In the genomic region with DNA sequence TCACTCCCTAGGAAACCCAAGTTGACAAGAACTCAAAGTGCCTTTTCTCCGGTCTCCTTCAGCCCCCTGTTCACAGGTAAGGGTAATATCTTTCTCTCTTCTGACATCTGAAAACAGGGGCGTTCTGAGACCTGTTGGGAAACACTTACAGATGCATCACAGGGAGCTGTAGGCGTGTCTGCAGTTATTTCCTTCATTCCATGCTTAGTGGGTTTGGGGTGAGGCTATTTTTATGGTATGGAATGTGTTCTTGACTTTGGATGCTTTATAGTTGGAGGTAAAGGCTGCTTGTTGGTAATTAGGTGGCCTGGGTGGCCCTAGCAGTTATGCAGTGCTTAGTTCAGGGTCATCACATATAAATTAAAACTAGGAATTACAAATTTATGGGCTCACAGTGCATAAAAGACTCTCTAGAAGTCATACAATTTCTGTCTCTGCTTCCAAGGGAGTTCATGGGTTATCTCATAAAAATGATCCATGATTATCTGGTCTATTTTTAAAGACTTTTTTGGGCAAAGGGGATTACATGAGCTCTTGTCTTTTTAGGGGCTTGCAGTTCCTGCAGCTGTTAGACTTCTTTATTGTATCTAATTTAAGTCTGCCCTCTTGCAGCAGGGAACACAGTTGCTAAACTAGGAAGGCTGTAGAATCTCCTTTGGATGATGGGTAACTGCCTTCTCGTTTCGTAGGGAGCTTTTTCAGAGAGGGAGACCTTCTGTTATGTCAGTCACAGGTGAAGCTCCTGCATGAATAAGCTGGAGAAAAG, we compare ENCODE assay signal across 29 cellular contexts. TPM values are rescaled to one million over a fixed set of nuclear protein-coding genes. Genes with fewer than 3 reads are reported as not detected.
DNase-seq lines count a peak whose midpoint lies in the region; ATAC-seq and TF ChIP-seq lines count a peak whose summit lies in the region.
"Had no signal": no experiment of that assay in that cellular context is flagged by ENCODE, and none has a peak within 500 bp of the region (broad histone marks: within the 10 kb centered on the region; RNA-seq: fewer than 3 reads in every experiment).

No MANE protein-coding gene starts in this region.

- H3K4me3 ChIP-seq in HEK293 (ENCODE audit: low read depth, low read length): no peak overlapping the region
- no peak overlapping the region for H3K4me3 ChIP-seq in SJCRH30
- H3K4me3 ChIP-seq: body of pancreas, esophagus muscularis mucosa, gastrocnemius medialis, HAP-1, neural progenitor cell, sigmoid colon, stomach, tibial nerve had no signal

- POLR2A ChIA-PET in HEK293 (lab: Yijun Ruan, JAX): interaction anchor here (1.3 kb wide), 1 partner anchor 24 kb away, joined by 4 read pairs; no protein-coding TSS in a partner anchor

- CTCF ChIA-PET in HEK293 (lab: Yijun Ruan, JAX): interaction anchor here (0.6 to 7.5 kb wide), 3 partner anchors 13 to 50 kb away, joined by 3 to 62 read pairs (median 5); no protein-coding TSS in a partner anchor

- H3K27ac ChIP-seq in HEK293 (ENCODE audit: extremely low read depth, low read depth, low read length): no peak overlapping the region
- H3K27ac ChIP-seq in SJCRH30: peak overlapping the region; percentile 82
- H3K27ac ChIP-seq: body of pancreas, esophagus muscularis mucosa, gastrocnemius medialis, neural progenitor cell, sigmoid colon, stomach, tibial nerve had no signal

- peak; percentile 17 to 49 for DNase-seq in SJCRH30
- peak; percentile 24 for DNase-seq in renal cortical epithelial cell (ENCODE audit: low read depth)
- DNase-seq in SKM-1 treated with dmso at 0.1 percent for 144 hours (lab: John Stamatoyannopoulos, UW; ENCODE audit: unreplicated experiment): no peak
- DNase-seq in RKO (ENCODE audit: low spot score): no peak
- DNase-seq: activated CD4-positive, alpha-beta T cell treated with anti-CD3 and anti-CD28 coated beads for 1 hour; activated CD8-positive, alpha-beta T cell treated with anti-CD3 and anti-CD28 coated beads for 36 hours; activated effector memory CD4-positive, alpha-beta T cell treated with Interleukin-2 at 50 U/mL for 16 hours; body of pancreas; DMS 273 treated with DMSO at 0.1 percent for 48 hours; effector CD8-positive, alpha-beta T cell; gastrocnemius medialis; GDM1; hippocampal formation; immature natural killer cell; NCI-H1436 treated with DMSO at 0.1 percent for 48 hours; NCI-H510A; sigmoid colon; stimulated activated CD8-positive, alpha-beta memory T cell treated with anti-CD3 and anti-CD28 coated beads, Interleukin-4, amount 100 ng/mL, for 48 hours; stomach; T-helper 1 cell had no signal

- H3K36me3 ChIP-seq in HEK293 (ENCODE audit: control insufficient read depth in 2 of 2, insufficient read depth in 1 of 2, low read length in 2 of 2) (peaks cover 18 to 61% of the 10 kb centered on the region in 2 experiments), SJCRH30 (no peaks in the 10 kb centered on the region; the same call in 1 of the 2 replicates)
- H3K36me3 ChIP-seq: neural progenitor cell had no signal

- ATAC-seq in esophagus mucosa (peak; percentile 74), GM19397 (IDR thresholded peaks at IDR 0.05; ENCODE audit: unreplicated experiment) (no peak), GM21528 (IDR thresholded peaks at IDR 0.05; ENCODE audit: low FRiP score, unreplicated experiment) (no peak)
- ATAC-seq: activated CD8-positive, alpha-beta T cell treated with anti-CD3 and anti-CD28 coated beads for 36 hours; body of pancreas; gastrocnemius medialis had no signal

- no peaks in the 10 kb centered on the region for H3K27me3 ChIP-seq in SJCRH30
- H3K27me3 ChIP-seq: body of pancreas, esophagus muscularis mucosa, gastrocnemius medialis, neural progenitor cell, sigmoid colon, stomach, tibial nerve had no signal

- no peak for TF ChIP-seq CTCF in HEK293 (tag by site-specific recombination; IDR thresholded peaks at IDR 0.05)

- peaks cover 18% of the 10 kb centered on the region for H3K4me1 ChIP-seq in HEK293 (ENCODE audit: control insufficient read depth, insufficient read depth, low read length)
- H3K4me1 ChIP-seq in SJCRH30: peaks cover 21% of the 10 kb centered on the region

- H3K9me3 ChIP-seq in HEK293 (ENCODE audit: control insufficient read depth, insufficient read depth, low read depth, low read length) (no peaks in the 10 kb centered on the region), SJCRH30 (replicated peaks) (no peaks in the 10 kb centered on the region)
- H3K9me3 ChIP-seq: body of pancreas, esophagus muscularis mucosa, gastrocnemius medialis, HAP-1, sigmoid colon, stomach, tibial nerve had no signal

TF ChIP-seq in HEK293, 187 proteins besides CTCF, POLR2A, EP300 and RAD21:
- TF ChIP-seq YY2 (tag by site-specific recombination; IDR thresholded peaks at IDR 0.05) (no peak), ZFHX2 (tag by site-specific recombination; conservative IDR thresholded peaks at IDR 0.05) (0 out of 2 replicates have a peak, but pooled peaks have one; percentile 26)

RNA-seq across cellular contexts. Expression of gene SOCS7, which starts 10.2 kb away (rescaled TPM):
- 18.7 and 21.0 TPM in 2 replicates for total RNA-seq in SJCRH30 (2014; rRNA removed; shearing (Covaris generic))
- 11.9 TPM for total RNA-seq in esophagus mucosa
- total RNA-seq in renal cortical epithelial cell: 9.2 and 16.2 TPM in 2 replicates

RNA-seq across cellular contexts. Expression of gene GPR179, which starts 18.1 kb away (rescaled TPM):
- not detected in 2 replicates for total RNA-seq in SJCRH30 (2014; rRNA removed; shearing (Covaris generic))
- total RNA-seq in esophagus mucosa: not detected
- total RNA-seq in renal cortical epithelial cell: under 0.01 TPM in 1 of 2 replicates, not detected in the other
- total RNA-seq: M059J had no signal

Comparison
In these comparisons a context has a peak if more than half of its experiments do, and no peak if none do; other contexts are left out.
1. DNase-seq: peak in SJCRH30 (2 of 2) and renal cortical epithelial cell (single experiment); none in SKM-1 treated with dmso at 0.1 percent for 144 hours (single experiment) and RKO (single experiment).